In genomic region chr13:96673825-96674224, GRCh38 we compare ENCODE assay signal across 29 cellular contexts.
"Had no signal": no experiment of that assay in that cellular context is flagged by ENCODE, and none has a peak within 500 bp of the region (broad histone marks: within the 10 kb centered on the region; RNA-seq: fewer than 3 reads in every experiment).

No MANE protein-coding gene starts in this region.

- H3K27me3 ChIP-seq: left lung, ovary, right atrium auricular region, spleen, suprapubic skin, tibial artery, upper lobe of right lung had no signal

- ATAC-seq: left colon; left lung; lower lobe of right lung; natural killer cell; sciatic nerve; stimulated activated effector memory CD8-positive, alpha-beta T cell treated with anti-CD3 and anti-CD28 coated beads, Interleukin-12 subunit alpha, Interleukin-12 subunit beta, amount 100 ng/mL, for 72 hours; upper lobe of right lung had no signal

- H3K9me3 ChIP-seq: lower lobe of right lung, ovary, right atrium auricular region, suprapubic skin, thoracic aorta, tibial artery, upper lobe of right lung had no signal

- H3K4me1 ChIP-seq: left lung, lower lobe of right lung, right atrium auricular region, spleen, suprapubic skin, tibial artery, upper lobe of right lung had no signal

- H3K27ac ChIP-seq: left lung, lower lobe of right lung, ovary, right atrium auricular region, skin epidermis, spleen, suprapubic skin, thoracic aorta, tibial artery, upper lobe of right lung had no signal

- H3K36me3 ChIP-seq: left lung, lower lobe of right lung, ovary, right atrium auricular region, spleen, suprapubic skin, thoracic aorta, tibial artery, upper lobe of right lung had no signal

- FAIRE-seq: islet of Langerhans, kidney, urothelium cell line had no signal

- DNase-seq: hypothalamus; immature natural killer cell; kidney; left colon; left lung; lower lobe of right lung; mammary epithelial cell; mesendoderm; naive B cell; natural killer cell; nephron progenitor cell; ovary; spleen; stimulated activated CD4-positive, alpha-beta T cell treated with anti-CD3 and anti-CD28 coated beads, Interleukin-4, amount 100 ng/mL, for 24 hours; stimulated activated naive CD4-positive, alpha-beta T cell; tibial artery; trophoblast cell; upper lobe of right lung had no signal

- H3K27me3 Mint-ChIP-seq: naive B cell; stimulated activated naive CD8-positive, alpha-beta T cell treated with anti-CD3 and anti-CD28 coated beads, Interleukin-15, Interleukin-2, amounts not matched to agents 100 ng/mL and 50 ng/mL, for 24 hours had no signal

- H3K36me3 Mint-ChIP-seq: immature natural killer cell; mesothelial cell of epicardium; naive B cell; natural killer cell; stimulated activated effector memory CD8-positive, alpha-beta T cell treated with anti-CD3 and anti-CD28 coated beads, Interleukin-12 subunit alpha, Interleukin-12 subunit beta, amount 100 ng/mL, for 72 hours had no signal

- H3K4me1 Mint-ChIP-seq: immature natural killer cell; mesothelial cell of epicardium; naive B cell; natural killer cell; nephron progenitor cell; stimulated activated effector memory CD8-positive, alpha-beta T cell treated with anti-CD3 and anti-CD28 coated beads, Interleukin-12 subunit alpha, Interleukin-12 subunit beta, amount 100 ng/mL, for 72 hours had no signal

- H3K9me3 Mint-ChIP-seq: nephron progenitor cell had no signal

- H3K4me3 ChIP-seq: left lung, lower lobe of right lung, ovary, right atrium auricular region, skin epidermis, spleen, suprapubic skin, thoracic aorta, tibial artery, upper lobe of right lung had no signal

- H3K4me3 Mint-ChIP-seq: immature natural killer cell; mesothelial cell of epicardium; naive B cell; natural killer cell; nephron progenitor cell; stimulated activated effector memory CD8-positive, alpha-beta T cell treated with anti-CD3 and anti-CD28 coated beads, Interleukin-12 subunit alpha, Interleukin-12 subunit beta, amount 100 ng/mL, for 72 hours; stimulated activated naive CD8-positive, alpha-beta T cell treated with anti-CD3 and anti-CD28 coated beads, Interleukin-15, Interleukin-2, amounts not matched to agents 100 ng/mL and 50 ng/mL, for 24 hours had no signal

- H3K27ac Mint-ChIP-seq: immature natural killer cell; mesothelial cell of epicardium; naive B cell; natural killer cell; nephron progenitor cell; progenitor cell of endocrine pancreas; stimulated activated effector memory CD8-positive, alpha-beta T cell treated with anti-CD3 and anti-CD28 coated beads, Interleukin-12 subunit alpha, Interleukin-12 subunit beta, amount 100 ng/mL, for 72 hours; stimulated activated naive CD8-positive, alpha-beta T cell treated with anti-CD3 and anti-CD28 coated beads, Interleukin-15, Interleukin-2, amounts not matched to agents 100 ng/mL and 50 ng/mL, for 24 hours had no signal
